Comparison of ENCODE assay signal across 10 cellular contexts in genomic region chr3:13023251-13024055, GRCh38. TPM values are rescaled to one million over a fixed set of nuclear protein-coding genes. Genes with fewer than 3 reads are reported as not detected.
DNase-seq lines count a peak whose midpoint lies in the region; ATAC-seq, FAIRE-seq and TF ChIP-seq lines count a peak whose summit lies in the region.
"Had no signal": no experiment of that assay in that cellular context is flagged by ENCODE, and none has a peak within 500 bp of the region (broad histone marks: within the 10 kb centered on the region; RNA-seq: fewer than 3 reads in every experiment).

No MANE protein-coding gene starts in this region.

- intact Hi-C loops in PC-9 (cut with micrococcal nuclease; ENCODE audit: unreplicated experiment): loop anchor here (2.0 kb wide), 1 partner anchor 39 kb away; no protein-coding TSS in a partner anchor

- H3K79me2 ChIP-seq in PC-9 (ENCODE audit: low read depth): peaks cover 28% of the 10 kb centered on the region

- H3K4ac ChIP-seq in mesenchymal stem cell (ENCODE audit: low read depth in 1 of 2, low read length in 2 of 2): peak overlapping the region in 1 of 2 experiments; percentile 24

- no peak overlapping the region for H4K8ac ChIP-seq in mesenchymal stem cell (ENCODE audit: low read length)

- H3K9ac ChIP-seq in BLaER1: peak overlapping the region; percentile 91
- peak overlapping the region; percentile 42 for H3K9ac ChIP-seq in mesenchymal stem cell (ENCODE audit: low read length)

- H3K36me3 ChIP-seq in BLaER1: peaks cover 8% of the 10 kb centered on the region
- no peaks in the 10 kb centered on the region for H3K36me3 ChIP-seq in PC-9 (ENCODE audit: low read depth)
- no peaks in the 10 kb centered on the region for H3K36me3 ChIP-seq in mesenchymal stem cell (ENCODE audit: control insufficient read depth in 1 of 2, insufficient read depth in 2 of 2, low read depth in 1 of 2, low read length in 2 of 2)

- H3K4me3 ChIP-seq in BLaER1 (peak overlapping the region; percentile 77), PC-9 (no peak overlapping the region), mesenchymal stem cell (ENCODE audit: insufficient read depth in 1 of 2, low read depth in 1 of 2, low read length in 2 of 2) (peak overlapping the region in 1 of 2 experiments; percentile 40)

- CTCF ChIA-PET in PC-9 (lab: Charles Lee): no interaction called here

- no peak overlapping the region for H3K23ac ChIP-seq in mesenchymal stem cell (ENCODE audit: low read length in 2 of 2)

- DNase-seq in PC-9 (peak; percentile 52 to 60), mesenchymal stem cell (peak; percentile 61), HTR-8/SVneo (ENCODE audit: insufficient read length, low spot score) (no peak), NCI-H446 treated with DMSO at 0.1 percent for 48 hours (lab: John Stamatoyannopoulos, UW) (no peak), GM19240 (ENCODE audit: insufficient read length, low spot score) (no peak)
- no peak for DNase-seq in activated CD4-positive, alpha-beta T cell treated with anti-CD3 and anti-CD28 coated beads, Interleukin-2, amount 50 U/mL, for 4 hours
- DNase-seq: activated gamma-delta T cell treated with Interleukin-2 at 50 U/mL for 16 hours, NCI-H2081 had no signal

- no TSS peak for BruUV-seq in PC-9 (replicated peaks; lab: Mats Ljungman, UMichigan)

- H3K4me2 ChIP-seq in BLaER1: peak overlapping the region; percentile 98
- peak overlapping the region; percentile 78 for H3K4me2 ChIP-seq in PC-9
- H3K4me2 ChIP-seq in mesenchymal stem cell (ENCODE audit: low read length, poor library complexity, severe bottlenecking): no peak overlapping the region

- H3K18ac ChIP-seq in mesenchymal stem cell (ENCODE audit: low read depth in 1 of 2, low read length in 2 of 2): no peak overlapping the region

- H3K14ac ChIP-seq in mesenchymal stem cell (ENCODE audit: low read length in 2 of 2): no peak overlapping the region

- H3K4me1 ChIP-seq in BLaER1: peaks cover 84% of the 10 kb centered on the region
- peaks cover 62% of the 10 kb centered on the region for H3K4me1 ChIP-seq in PC-9 (replicated peaks; ENCODE audit: insufficient read depth)
- peaks cover 58% of the 10 kb centered on the region for H3K4me1 ChIP-seq in mesenchymal stem cell (ENCODE audit: control insufficient read depth, insufficient read depth, low read depth, low read length)

- peak overlapping the region in 1 of 2 experiments; percentile 47 for H2BK12ac ChIP-seq in mesenchymal stem cell (ENCODE audit: low read length in 2 of 2)

- no peak for FAIRE-seq in HTR-8/SVneo (lab: Jason Lieb, UNC)

- H3K79me1 ChIP-seq in mesenchymal stem cell (replicated peaks; ENCODE audit: low read length, poor library complexity, severe bottlenecking): peaks cover 7% of the 10 kb centered on the region

- no peak overlapping the region for H2AFZ ChIP-seq in PC-9
- no peak overlapping the region for H2AFZ ChIP-seq in mesenchymal stem cell (ENCODE audit: low read depth, low read length)

- no peaks in the 10 kb centered on the region for H3K27me3 ChIP-seq in BLaER1
- H3K27me3 ChIP-seq in PC-9 (ENCODE audit: insufficient read depth, low read depth): no peaks in the 10 kb centered on the region
- H3K27me3 ChIP-seq in mesenchymal stem cell (ENCODE audit: control insufficient read depth in 1 of 2, insufficient read depth in 1 of 2, low read length in 2 of 2): peaks cover 0 to 7% of the 10 kb centered on the region in 2 experiments

- H2BK5ac ChIP-seq in mesenchymal stem cell (ENCODE audit: low read depth, low read length, poor library complexity, severe bottlenecking): no peak overlapping the region

- TF ChIP-seq CTCF in PC-9 (conservative IDR thresholded peaks at IDR 0.05): no peak

- H3K9me2 ChIP-seq in PC-9 (ENCODE audit: insufficient read depth): no peaks in the 10 kb centered on the region

- ATAC-seq in GM21737 (IDR thresholded peaks at IDR 0.05; ENCODE audit: unreplicated experiment): peak; percentile 19

- no peak overlapping the region for H2BK15ac ChIP-seq in mesenchymal stem cell (ENCODE audit: low read depth, poor library complexity, severe bottlenecking)

- H3K9me3 ChIP-seq in BLaER1: no peaks in the 10 kb centered on the region
- no peaks in the 10 kb centered on the region for H3K9me3 ChIP-seq in PC-9 (ENCODE audit: insufficient read depth, low read depth)
- no peaks in the 10 kb centered on the region for H3K9me3 ChIP-seq in mesenchymal stem cell (ENCODE audit: control insufficient read depth, low read length)

- H3F3A ChIP-seq in PC-9 (ENCODE audit: insufficient read depth, low read depth): peaks cover 30% of the 10 kb centered on the region

- POLR2A ChIA-PET in PC-9 (lab: Charles Lee; ENCODE audit: unreplicated experiment): interaction anchor here (0.6 to 1.4 kb wide), 3 partner anchors 12 to 49 kb away, joined by 3 to 16 read pairs (median 6); no protein-coding TSS in a partner anchor

- WGBS in mesenchymal stem cell: 86% methylated on average over 5 of the region's 5 CpGs

- H2BK120ac ChIP-seq in mesenchymal stem cell (ENCODE audit: low read depth, low read length): no peak overlapping the region

- H4K20me1 ChIP-seq in BLaER1 (peaks cover 44% of the 10 kb centered on the region; the same call in 1 of the 2 replicates), PC-9 (ENCODE audit: insufficient read depth) (no peaks in the 10 kb centered on the region)

- no peak overlapping the region for H4K91ac ChIP-seq in mesenchymal stem cell (ENCODE audit: low read length)

- peak overlapping the region; percentile 57 for H2AK5ac ChIP-seq in mesenchymal stem cell (ENCODE audit: low read length, severe bottlenecking)

- peak overlapping the region; percentile 98 for H3K27ac ChIP-seq in BLaER1
- peak overlapping the region; percentile 87 for H3K27ac ChIP-seq in PC-9
- peak overlapping the region; percentile 64 for H3K27ac ChIP-seq in mesenchymal stem cell (ENCODE audit: low read length, poor library complexity, severe bottlenecking)

RNA-seq across cellular contexts. Expression of gene IQSEC1, which starts 49.8 kb away (rescaled TPM):
- total RNA-seq in PC-9 (2021): 30.1 and 30.7 TPM in 2 replicates
- 17.8 TPM for polyA plus RNA-seq in mesenchymal stem cell (2013, experiment 1 of 2)
- polyA plus RNA-seq in mesenchymal stem cell (2013, experiment 2 of 2): 17.1 TPM

Comparison
In these comparisons a context has a peak if more than half of its experiments do, and no peak if none do; other contexts are left out.
1. DNase-seq: peak in PC-9 (2 of 2) and mesenchymal stem cell (single experiment); none in HTR-8/SVneo (single experiment), activated CD4-positive, alpha-beta T cell treated with anti-CD3 and anti-CD28 coated beads, Interleukin-2, amount 50 U/mL, for 4 hours (0 of 2), NCI-H446 treated with DMSO at 0.1 percent for 48 hours (single experiment) and GM19240 (single experiment).
2. Peak in every context shown above with its lines, with median percentiles within 50 percentile points of each other: H3K27ac ChIP-seq.